ENCODE assay signal across 1 cellular context in genomic region chr9:116350213-116350612, GRCh38.
A peak's percentile ranks its signal among the peaks of the same experiment; 100 is the strongest.
TF ChIP-seq lines count a peak whose summit lies in the region.

No MANE protein-coding gene starts in this region.

TF ChIP-seq in K562, 482 proteins besides CTCF, POLR2A, EP300 and RAD21 (continued from another document):
- TF ChIP-seq LEF1 (IDR thresholded peaks at IDR 0.05) (no peak), PML (IDR thresholded peaks at IDR 0.05; ENCODE audit: low read length) (no peak), ZBTB49 (CRISPR knock-in tag; IDR thresholded peaks at IDR 0.05; ENCODE audit: borderline replicate concordance) (no peak), ZNF354B (CRISPR knock-in tag; IDR thresholded peaks at IDR 0.05) (no peak), ESRRB (CRISPR knock-in tag; IDR thresholded peaks at IDR 0.05; ENCODE audit: borderline replicate concordance) (no peak), ZZZ3 (IDR thresholded peaks at IDR 0.05) (no peak), JUN (IDR thresholded peaks at IDR 0.05; ENCODE audit: borderline replicate concordance, low read depth, low read length) (no peak), JUN (CRISPR knock-in tag; IDR thresholded peaks at IDR 0.05; ENCODE audit: borderline replicate concordance) (no peak), SREBF1 (IDR thresholded peaks at IDR 0.05; ENCODE audit: borderline replicate concordance, low read depth, low read length) (no peak), DEAF1 (CRISPR knock-in tag; IDR thresholded peaks at IDR 0.05) (no peak), PYGO2 (tag; IDR thresholded peaks at IDR 0.05) (no peak), ATF7 (IDR thresholded peaks at IDR 0.05) (no peak), KAT8 (IDR thresholded peaks at IDR 0.05; ENCODE audit: low read depth) (no peak), ESRRA (IDR thresholded peaks at IDR 0.05; ENCODE audit: borderline replicate concordance, low read depth) (no peak), ZNF717 (CRISPR knock-in tag; IDR thresholded peaks at IDR 0.05) (no peak), REST (CRISPR knock-in tag; IDR thresholded peaks at IDR 0.05; ENCODE audit: low read depth) (peak; percentile 89), ILF3 (IDR thresholded peaks at IDR 0.05; ENCODE audit: borderline replicate concordance) (no peak), TFE3 (CRISPR knock-in tag; IDR thresholded peaks at IDR 0.05) (no peak), TGIF2 (CRISPR knock-in tag; IDR thresholded peaks at IDR 0.05) (no peak), CHD2 (IDR thresholded peaks at IDR 0.05; ENCODE audit: low read depth, low read length) (no peak), DMBX1 (CRISPR knock-in tag; IDR thresholded peaks at IDR 0.05; ENCODE audit: borderline replicate concordance) (no peak), NRF1 (conservative IDR thresholded peaks at IDR 0.05 in 1 of 2, IDR thresholded peaks at IDR 0.05 in 1 of 2) (no peak), EHMT2 (IDR thresholded peaks at IDR 0.05) (peak; percentile 91), PTRF (tag; IDR thresholded peaks at IDR 0.05) (no peak), POLR2G (IDR thresholded peaks at IDR 0.05; ENCODE audit: low read depth, low read length) (no peak), ARID4B (CRISPR knock-in tag; IDR thresholded peaks at IDR 0.05) (no peak), MIER1 (IDR thresholded peaks at IDR 0.05; ENCODE audit: low read depth) (peak; percentile 81), SMARCB1 (IDR thresholded peaks at IDR 0.05; ENCODE audit: insufficient read length, low read depth) (no peak), ZNF407 (IDR thresholded peaks at IDR 0.05; ENCODE audit: low read depth) (no peak), ZNF239 (CRISPR knock-in tag; IDR thresholded peaks at IDR 0.05) (no peak)
TF ChIP-seq in K562: peak in this region for 4.
